ENCODE assay signal across 8 cellular contexts in the genomic region with DNA sequence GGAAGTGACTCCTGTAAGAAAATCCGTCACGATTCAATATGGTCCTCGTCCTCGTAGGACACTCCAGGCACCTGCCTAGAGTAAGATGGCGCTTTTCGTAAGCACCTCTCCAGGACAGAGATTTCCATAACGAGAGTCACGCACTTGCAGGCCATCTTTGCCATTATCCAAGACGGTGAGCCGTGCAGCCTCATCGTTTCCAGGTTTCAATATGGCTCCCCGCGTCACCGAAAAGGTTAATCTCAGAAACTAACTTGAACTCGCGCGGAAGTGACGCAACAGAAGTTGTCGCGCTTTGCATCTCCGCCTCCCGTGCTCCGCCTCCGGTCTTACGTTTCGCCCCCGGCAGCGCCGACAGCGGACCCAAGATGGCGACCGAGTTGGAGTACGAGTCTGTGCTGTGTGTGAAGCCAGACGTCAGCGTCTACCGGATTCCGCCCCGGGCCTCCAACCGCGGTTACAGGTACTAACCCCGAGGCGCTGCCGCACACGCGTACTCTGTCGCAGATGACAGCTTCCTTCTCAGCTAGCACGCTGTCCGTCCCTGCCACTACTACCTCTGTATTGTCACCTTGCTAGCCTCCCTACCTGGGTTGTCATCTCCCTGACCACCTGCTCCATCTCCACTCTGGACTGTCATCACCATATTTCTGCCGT. TPM values are rescaled to one million over a fixed set of nuclear protein-coding genes. Genes with fewer than 3 reads are reported as not detected.
DNase-seq lines count a peak whose midpoint lies in the region; ATAC-seq and TF ChIP-seq lines count a peak whose summit lies in the region.

TSS of gene NECAP1 (plus strand) at position 354 of the 657 bp plus-strand sequence. CDS start at position 369, 15 bp downstream.

- peaks cover 11% of the 10 kb centered on the region for H3F3A ChIP-seq in GM23248 (ENCODE audit: insufficient read depth)

- H3K4me2 ChIP-seq in DND-41 (ENCODE audit: insufficient read depth, low read length) (peak within 1 kb of the TSS; percentile 84), GM23248 (ENCODE audit: unreplicated experiment) (peak within 1 kb of the TSS; percentile 96)

- H3K9me2 ChIP-seq in GM23248 (ENCODE audit: insufficient read depth) = no peaks in the 10 kb centered on the region

- DNase-seq in DND-41 (peak; percentile 95), GM23248 (peak; percentile 100), Kasumi-1 (lab: John Stamatoyannopoulos, UW) (peak; percentile 74 to 80), RPMI8226 (peak; percentile 97), fibroblast of gingiva (ENCODE audit: low read depth) (peak; percentile 94), naive B cell (peak; percentile 94)
- peak; percentile 90 to 93 for DNase-seq in activated T-helper 1 cell treated with anti-CD3 and anti-CD28 coated beads, Interleukin-2, amount 50 U/mL, for 16 hours (ENCODE audit: low read depth in 1 of 2, low spot score in 1 of 2)

- no peak for TF ChIP-seq CTCF in DND-41 (IDR thresholded peaks at IDR 0.05; ENCODE audit: borderline replicate concordance, extremely low read depth, low read length, poor library complexity, severe bottlenecking)

- H4K20me1 ChIP-seq in DND-41 (ENCODE audit: insufficient read depth, low read length) (no peaks in the 10 kb centered on the region), GM23248 (ENCODE audit: insufficient read depth) (no peaks in the 10 kb centered on the region)

- peaks cover 36 to 67% (median 48%) of the 10 kb centered on the region in 3 donors for H3K4me1 Mint-ChIP-seq in naive B cell
- peaks cover 47% of the 10 kb centered on the region for H3K4me1 Mint-ChIP-seq in stimulated activated memory B cell treated with anti-CD40 and anti-IgM and Interleukin-4, amounts not matched to agents 10 μg/mL and 1 μg/mL and 100 μg/mL, for 72 hours

- H3K4me3 ChIP-seq in DND-41 (ENCODE audit: low read depth in 1 of 2, low read length in 2 of 2) = peak within 1 kb of the TSS; percentile 70 to 87
- H3K4me3 ChIP-seq in GM23248 = peak within 1 kb of the TSS; percentile 94

- ATAC-seq in DND-41 (ENCODE audit: insufficient read depth, low read depth) = peak; percentile 91
- peak; percentile 87 to 88 for ATAC-seq in naive B cell (ENCODE audit: low read depth in 2 of 2)
- ATAC-seq in stimulated activated memory B cell treated with anti-CD40 and anti-IgM and Interleukin-4, amounts not matched to agents 10 μg/mL and 1 μg/mL and 100 μg/mL, for 72 hours = peak; percentile 98

- peak within 1 kb of the TSS; percentile 85 for H3K27ac ChIP-seq in DND-41 (ENCODE audit: low read length)
- peak within 1 kb of the TSS; percentile 77 for H3K27ac ChIP-seq in GM23248

- H3K27ac Mint-ChIP-seq in naive B cell = peak within 1 kb of the TSS; percentile 96 to 99 (median 99)
- peak within 1 kb of the TSS; percentile 98 for H3K27ac Mint-ChIP-seq in stimulated activated memory B cell treated with anti-CD40 and anti-IgM and Interleukin-4, amounts not matched to agents 10 μg/mL and 1 μg/mL and 100 μg/mL, for 72 hours

- peak within 1 kb of the TSS; percentile 91 to 100 (median 97) for H3K4me3 Mint-ChIP-seq in naive B cell
- peak within 1 kb of the TSS; percentile 99 for H3K4me3 Mint-ChIP-seq in stimulated activated memory B cell treated with anti-CD40 and anti-IgM and Interleukin-4, amounts not matched to agents 10 μg/mL and 1 μg/mL and 100 μg/mL, for 72 hours

- WGBS in GM23248 (ENCODE audit: low coverage in 1 of 2, low lambda C conversion rate in 2 of 2, missing lambda C conversion rate in 2 of 2), 2 experiments = 1% methylated on average over 49 of the region's 49 CpGs

- H3K9me3 ChIP-seq in DND-41 (ENCODE audit: insufficient read depth, low read length, severe bottlenecking) = no peaks in the 10 kb centered on the region
- H3K9me3 ChIP-seq in GM23248 (ENCODE audit: low read depth) = no peaks in the 10 kb centered on the region

- H3K27me3 Mint-ChIP-seq in naive B cell = no peaks in the 10 kb centered on the region
- no peaks in the 10 kb centered on the region for H3K27me3 Mint-ChIP-seq in stimulated activated memory B cell treated with anti-CD40 and anti-IgM and Interleukin-4, amounts not matched to agents 10 μg/mL and 1 μg/mL and 100 μg/mL, for 72 hours

- H3K27me3 ChIP-seq in DND-41 (ENCODE audit: insufficient read depth, low read length, poor library complexity) (no peaks in the 10 kb centered on the region), GM23248 (replicated peaks; ENCODE audit: insufficient read depth) (no peaks in the 10 kb centered on the region)

- H3K9ac ChIP-seq in DND-41 (ENCODE audit: low read depth, low read length) (peak within 1 kb of the TSS; percentile 64), GM23248 (peak within 1 kb of the TSS; percentile 88)

- H3K36me3 Mint-ChIP-seq in naive B cell = peaks cover 0 to 4% of the 10 kb centered on the region in 2 donors
- peaks cover 6% of the 10 kb centered on the region for H3K36me3 Mint-ChIP-seq in stimulated activated memory B cell treated with anti-CD40 and anti-IgM and Interleukin-4, amounts not matched to agents 10 μg/mL and 1 μg/mL and 100 μg/mL, for 72 hours

- peaks cover 59% of the 10 kb centered on the region for H3K79me2 ChIP-seq in DND-41 (ENCODE audit: insufficient read depth, low read length)
- peaks cover 58% of the 10 kb centered on the region for H3K79me2 ChIP-seq in GM23248 (ENCODE audit: insufficient read depth)

- H3K36me3 ChIP-seq in DND-41 (ENCODE audit: insufficient read depth, low read length) = no peaks in the 10 kb centered on the region
- H3K36me3 ChIP-seq in GM23248 (ENCODE audit: low read depth) = no peaks in the 10 kb centered on the region

- no peaks in the 10 kb centered on the region for H3K9me3 Mint-ChIP-seq in naive B cell
- H3K9me3 Mint-ChIP-seq in stimulated activated memory B cell treated with anti-CD40 and anti-IgM and Interleukin-4, amounts not matched to agents 10 μg/mL and 1 μg/mL and 100 μg/mL, for 72 hours = no peaks in the 10 kb centered on the region

- in situ Hi-C loops in GM23248 (cut with MboI) = no loop called here

- H3K4me1 ChIP-seq in DND-41 (ENCODE audit: insufficient read depth, low read length) (peaks cover 48% of the 10 kb centered on the region), GM23248 (ENCODE audit: insufficient read depth) (peaks cover 13% of the 10 kb centered on the region)

- peak within 1 kb of the TSS; percentile 96 for H2AFZ ChIP-seq in DND-41 (ENCODE audit: low read depth, low read length)
- peak within 1 kb of the TSS; percentile 96 for H2AFZ ChIP-seq in GM23248

RNA-seq across cellular contexts. Expression of gene NECAP1, which starts in this region (rescaled TPM):
- 36.6 and 40.1 TPM in 2 replicates for total RNA-seq in GM23248 (2014; rRNA removed; shearing (Covaris generic))
- polyA plus RNA-seq in GM23248 (2016; fragmentation: Nextera tagmentation; extraction: Ambion mirVana) (28.0 and 30.2 TPM in 2 replicates), naive B cell (ENCODE audit: low read depth in 6 of 6) (10 to 100 TPM; 19.6 to 35.8 (median 24.2) TPM)

Comparison
In these comparisons a context has a peak if more than half of its experiments do, and no peak if none do; other contexts are left out.
1. Peak in every context shown above with its lines: DNase-seq, ATAC-seq, H3K4me3 ChIP-seq and H3K27ac ChIP-seq.